Comparison of ENCODE assay signal across 8 cellular contexts in genomic region chr3:10115326-10116137, GRCh38.
DNase-seq lines count a peak whose midpoint lies in the region; ATAC-seq and TF ChIP-seq lines count a peak whose summit lies in the region.

TSS of gene BRK1 (plus strand) at chr3:10115675. CDS start at chr3:10115702, 27 bp downstream.

- TF ChIP-seq CTCF in AG09319 (IDR thresholded peaks at IDR 0.05; ENCODE audit: low read depth, low read length): no peak

- DNase-seq in AG09319 (ENCODE audit: extremely low read depth, low read depth): peak; percentile 90
- DNase-seq in NCI-H446 treated with DMSO at 0.1 percent for 48 hours (lab: John Stamatoyannopoulos, UW): peak; percentile 86
- DNase-seq in cerebellar cortex (ENCODE audit: low spot score): peak; percentile 98
- peak; percentile 96 for DNase-seq in islet precursor cell
- DNase-seq in stimulated activated CD4-positive, alpha-beta T cell treated with anti-CD3 and anti-CD28 coated beads, Interleukin-12 subunit alpha, Interleukin-12 subunit beta, amount 100 ng/mL, for 48 hours (ENCODE audit: low read depth in 2 of 3, low spot score in 1 of 3): peak; percentile 86 to 93 (median 90)

- ATAC-seq in GM19035 (IDR thresholded peaks at IDR 0.05; ENCODE audit: unreplicated experiment) (peak; percentile 96), HG03354 (IDR thresholded peaks at IDR 0.05; ENCODE audit: poor library complexity, severe bottlenecking, unreplicated experiment) (peak; percentile 97)
- ATAC-seq in activated CD4-positive, CD25-positive, alpha-beta regulatory T cell treated with anti-CD3 and anti-CD28 coated beads, Interleukin-2, amount 50 U/mL, for 24 hours: peak; percentile 99

Comparison
In these comparisons a context has a peak if more than half of its experiments do, and no peak if none do; other contexts are left out.
1. Peak in every context shown above with its lines: DNase-seq and ATAC-seq.